Comparison of ENCODE assay signal across 18 cellular contexts in the genomic region with DNA sequence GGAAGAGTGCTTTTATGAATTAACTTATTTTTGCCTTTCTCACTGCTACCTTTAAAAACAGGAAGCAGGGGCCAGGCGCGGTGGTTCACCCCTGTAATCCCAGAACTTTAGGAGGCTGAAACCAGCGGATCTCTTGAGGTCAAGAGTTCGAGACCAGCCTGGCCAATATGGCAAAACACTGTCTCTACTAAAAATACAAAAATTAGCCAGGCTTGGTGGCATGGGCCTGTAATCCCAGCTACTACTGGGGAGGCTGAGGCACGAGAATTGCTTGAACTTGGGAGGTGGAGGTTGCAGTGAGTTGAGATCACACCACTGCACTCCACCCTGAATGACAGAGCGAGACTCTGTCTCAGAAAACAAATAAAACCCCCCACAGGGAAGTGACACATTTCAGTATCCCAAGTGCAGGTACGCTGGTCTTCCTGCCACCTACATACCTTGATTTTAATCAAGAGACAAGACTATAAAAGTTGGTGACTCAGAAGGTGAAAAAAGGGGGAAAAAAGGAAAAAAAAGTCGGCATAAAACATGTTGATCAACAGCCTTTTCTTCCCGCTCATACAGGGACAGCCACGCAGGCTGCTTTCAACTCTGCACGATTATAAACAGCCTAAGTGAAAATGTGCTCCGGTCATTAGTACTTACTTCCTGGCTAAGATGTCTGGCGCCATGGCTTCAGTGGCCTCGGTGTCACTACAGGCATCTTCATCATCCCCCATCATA. TPM values are rescaled to one million over a fixed set of nuclear protein-coding genes. Genes with fewer than 3 reads are reported as not detected.
DNase-seq lines count a peak whose midpoint lies in the region; ATAC-seq and TF ChIP-seq lines count a peak whose summit lies in the region.
"Had no signal": no experiment of that assay in that cellular context is flagged by ENCODE, and none has a peak within 500 bp of the region (broad histone marks: within the 10 kb centered on the region; RNA-seq: fewer than 3 reads in every experiment).

No MANE protein-coding gene starts in this region.

- H3K4me1 ChIP-seq in CD8-positive, alpha-beta T cell (ENCODE audit: insufficient read depth, low read length) = peaks cover 37% of the 10 kb centered on the region
- H3K4me1 ChIP-seq in OCI-LY3 (ENCODE audit: low read length) = peaks cover 39% of the 10 kb centered on the region
- H3K4me1 ChIP-seq in gastroesophageal sphincter = peaks cover 0 to 5% (median 0%) of the 10 kb centered on the region in 3 donors
- H3K4me1 ChIP-seq: foreskin keratinocyte had no signal

- H3K27me3 Mint-ChIP-seq in CD8-positive, alpha-beta T cell (ENCODE audit: low read depth) = no peaks in the 10 kb centered on the region
- no peaks in the 10 kb centered on the region for H3K27me3 Mint-ChIP-seq in activated T-helper 2 cell treated with anti-CD3 and anti-CD28 coated beads, Interferon-gamma antibody, Interleukin-2, Interleukin-4, amounts not matched to agents 10 μg/mL and 5 μg/mL and 100 μg/mL, durations not matched to agents 14 hours and 24 hours and 36 hours (ENCODE audit: low read depth)
- H3K27me3 Mint-ChIP-seq in naive thymus-derived CD8-positive, alpha-beta T cell = no peaks in the 10 kb centered on the region

- no peak overlapping the region for H3K4me3 ChIP-seq in CD8-positive, alpha-beta T cell (ENCODE audit: low read depth, low read length)
- H3K4me3 ChIP-seq in OCI-LY3 (ENCODE audit: low read length) = peak overlapping the region; percentile 42
- H3K4me3 ChIP-seq in gastroesophageal sphincter = no peak overlapping the region
- H3K4me3 ChIP-seq: GM12878, ovary, sigmoid colon, SK-N-MC had no signal

- peaks cover 62% of the 10 kb centered on the region for H3K36me3 Mint-ChIP-seq in CD8-positive, alpha-beta T cell
- peaks cover 48% of the 10 kb centered on the region for H3K36me3 Mint-ChIP-seq in activated T-helper 2 cell treated with anti-CD3 and anti-CD28 coated beads, Interferon-gamma antibody, Interleukin-2, Interleukin-4, amounts not matched to agents 10 μg/mL and 5 μg/mL and 100 μg/mL, durations not matched to agents 14 hours and 24 hours and 36 hours (ENCODE audit: low read depth)
- H3K36me3 Mint-ChIP-seq in naive thymus-derived CD8-positive, alpha-beta T cell = peaks cover 0 to 82% (median 8%) of the 10 kb centered on the region in 3 donors

- TF ChIP-seq CTCF in CD8-positive, alpha-beta T cell (IDR thresholded peaks at IDR 0.05) = no peak
- no peak for TF ChIP-seq CTCF in OCI-LY3 (IDR thresholded peaks at IDR 0.05; ENCODE audit: low read depth, low read length)
- TF ChIP-seq CTCF in gastroesophageal sphincter (IDR thresholded peaks at IDR 0.05) = no peak

- TF ChIP-seq POLR2A in gastroesophageal sphincter (IDR thresholded peaks at IDR 0.05) = no peak

- peaks cover 21% of the 10 kb centered on the region for H3K36me3 ChIP-seq in CD8-positive, alpha-beta T cell (ENCODE audit: insufficient read depth, low read length)
- H3K36me3 ChIP-seq in OCI-LY3 (replicated peaks; ENCODE audit: low read depth, low read length) (peaks cover 14% of the 10 kb centered on the region), gastroesophageal sphincter (peaks cover 0 to 42% of the 10 kb centered on the region in 2 donors)
- H3K36me3 ChIP-seq: ovary had no signal

- peak overlapping the region; percentile 23; the same call in 1 of the 2 replicates for H3K9ac ChIP-seq in OCI-LY3 (ENCODE audit: low read length)
- H3K9ac ChIP-seq: KMS-11 had no signal

- CTCF ChIA-PET in CD8-positive, alpha-beta T cell (lab: Charles Lee) = interaction anchor here (0.5 to 3.8 kb wide), 5 partner anchors 10 to 253 kb away, joined by 3 to 44 read pairs (median 23); a partner anchor contains a TSS

- TF ChIP-seq EP300 in gastroesophageal sphincter (IDR thresholded peaks at IDR 0.05) = no peak

- peaks cover 32% of the 10 kb centered on the region for H4K20me1 ChIP-seq in OCI-LY3 (ENCODE audit: insufficient read depth, low read length)

- POLR2A ChIA-PET in CD8-positive, alpha-beta T cell (lab: Charles Lee) = interaction anchor here (1.0 to 2.7 kb wide), 3 partner anchors 18 to 254 kb away, joined by 3 to 20 read pairs (median 3); a partner anchor contains a TSS
- POLR2A ChIA-PET in naive thymus-derived CD8-positive, alpha-beta T cell (lab: Charles Lee) = interaction anchor here (0.6 to 4.4 kb wide), 8 partner anchors 18 to 254 kb away, joined by 3 to 21 read pairs (median 4); a partner anchor contains a TSS

- H2AFZ ChIP-seq in OCI-LY3 (ENCODE audit: low read depth, low read length) = no peak overlapping the region

- WGBS in gastroesophageal sphincter (ENCODE audit: low coverage in 1 of 2), 2 donors = 79 to 82% methylated on average over 6 to 14 of the region's 14 CpGs

- no peaks in the 10 kb centered on the region for H3K9me3 ChIP-seq in CD8-positive, alpha-beta T cell (ENCODE audit: low read length)
- no peaks in the 10 kb centered on the region for H3K9me3 ChIP-seq in OCI-LY3 (ENCODE audit: insufficient read depth, low read length)
- no peaks in the 10 kb centered on the region for H3K9me3 ChIP-seq in gastroesophageal sphincter
- H3K9me3 ChIP-seq: ovary, sigmoid colon had no signal

- H3K27ac ChIP-seq in CD8-positive, alpha-beta T cell (ENCODE audit: low read depth, low read length) = no peak overlapping the region
- peak overlapping the region; percentile 63 for H3K27ac ChIP-seq in OCI-LY3 (ENCODE audit: low read length)
- H3K27ac ChIP-seq in gastroesophageal sphincter = no peak overlapping the region
- H3K27ac ChIP-seq: foreskin keratinocyte, KMS-11, ovary, sigmoid colon, SK-N-MC had no signal

- peaks cover 13% of the 10 kb centered on the region for H3K79me2 ChIP-seq in OCI-LY3 (ENCODE audit: low read length)

- H3K4me1 Mint-ChIP-seq in CD8-positive, alpha-beta T cell (ENCODE audit: low read depth) = peaks cover 56% of the 10 kb centered on the region
- H3K4me1 Mint-ChIP-seq in activated T-helper 2 cell treated with anti-CD3 and anti-CD28 coated beads, Interferon-gamma antibody, Interleukin-2, Interleukin-4, amounts not matched to agents 10 μg/mL and 5 μg/mL and 100 μg/mL, durations not matched to agents 14 hours and 24 hours and 36 hours (ENCODE audit: low read depth) = peaks cover 36% of the 10 kb centered on the region
- peaks cover 13 to 59% (median 56%) of the 10 kb centered on the region in 4 donors for H3K4me1 Mint-ChIP-seq in naive thymus-derived CD8-positive, alpha-beta T cell

- H3K9me3 Mint-ChIP-seq in CD8-positive, alpha-beta T cell = no peaks in the 10 kb centered on the region
- no peaks in the 10 kb centered on the region for H3K9me3 Mint-ChIP-seq in activated T-helper 2 cell treated with anti-CD3 and anti-CD28 coated beads, Interferon-gamma antibody, Interleukin-2, Interleukin-4, amounts not matched to agents 10 μg/mL and 5 μg/mL and 100 μg/mL, durations not matched to agents 14 hours and 24 hours and 36 hours
- H3K9me3 Mint-ChIP-seq in naive thymus-derived CD8-positive, alpha-beta T cell = no peaks in the 10 kb centered on the region

- no peaks in the 10 kb centered on the region for H3K27me3 ChIP-seq in CD8-positive, alpha-beta T cell (ENCODE audit: insufficient read depth, low read length)
- no peaks in the 10 kb centered on the region for H3K27me3 ChIP-seq in OCI-LY3 (ENCODE audit: low read depth, low read length)
- H3K27me3 ChIP-seq in gastroesophageal sphincter = no peaks in the 10 kb centered on the region
- H3K27me3 ChIP-seq: foreskin keratinocyte, ovary, sigmoid colon had no signal

- peak overlapping the region; percentile 86 for H3K27ac Mint-ChIP-seq in CD8-positive, alpha-beta T cell
- peak overlapping the region; percentile 90 for H3K27ac Mint-ChIP-seq in activated T-helper 2 cell treated with anti-CD3 and anti-CD28 coated beads, Interferon-gamma antibody, Interleukin-2, Interleukin-4, amounts not matched to agents 10 μg/mL and 5 μg/mL and 100 μg/mL, durations not matched to agents 14 hours and 24 hours and 36 hours
- peak overlapping the region; percentile 79 to 95 (median 88) for H3K27ac Mint-ChIP-seq in naive thymus-derived CD8-positive, alpha-beta T cell

- peak overlapping the region; percentile 74 for H3K4me2 ChIP-seq in OCI-LY3 (ENCODE audit: low read length)
- H3K4me2 ChIP-seq: KMS-11 had no signal

- DNase-seq in CD8-positive, alpha-beta T cell = peak in 2 of 7 experiments; percentile 22 to 27
- no peak for DNase-seq in activated T-helper 2 cell treated with anti-CD3 and anti-CD28 coated beads, Interferon-gamma antibody, Interleukin-2, Interleukin-4, amounts not matched to agents 10 μg/mL and 5 μg/mL and 100 μg/mL, durations not matched to agents 14 hours and 24 hours and 36 hours (ENCODE audit: low spot score)
- no peak for DNase-seq in naive thymus-derived CD8-positive, alpha-beta T cell
- no peak for DNase-seq in mesenteric fat pad (ENCODE audit: low spot score)
- no peak for DNase-seq in SIG-M5 (lab: John Stamatoyannopoulos, UW)
- DNase-seq in NCI-H774 (lab: John Stamatoyannopoulos, UW) = no peak
- DNase-seq: AML-193, foreskin keratinocyte, GDM1, ovary, sigmoid colon, trophoblast cell had no signal

- peak; percentile 76 for ATAC-seq in CD8-positive, alpha-beta T cell
- ATAC-seq in naive thymus-derived CD8-positive, alpha-beta T cell = peak; percentile 50 to 51
- no peak for ATAC-seq in gastroesophageal sphincter
- ATAC-seq: foreskin keratinocyte, GM12878 had no signal

- intact Hi-C loops in CD8-positive, alpha-beta T cell (cut with DNase I, micrococcal nuclease) = loop anchor here (2.0 to 5.0 kb wide), 4 partner anchors 18 to 852 kb away; a partner anchor contains a TSS
- intact Hi-C loops in activated T-helper 2 cell treated with anti-CD3 and anti-CD28 coated beads, Interferon-gamma antibody, Interleukin-2, Interleukin-4, amounts not matched to agents 10 μg/mL and 5 μg/mL and 100 μg/mL, durations not matched to agents 14 hours and 24 hours and 36 hours (cut with micrococcal nuclease) = loop anchor here (1.0 to 5.0 kb wide), 2 partner anchors 14 to 117 kb away; no protein-coding TSS in a partner anchor

- peak overlapping the region; percentile 42 for H3K4me3 Mint-ChIP-seq in CD8-positive, alpha-beta T cell
- peak overlapping the region; percentile 33 for H3K4me3 Mint-ChIP-seq in activated T-helper 2 cell treated with anti-CD3 and anti-CD28 coated beads, Interferon-gamma antibody, Interleukin-2, Interleukin-4, amounts not matched to agents 10 μg/mL and 5 μg/mL and 100 μg/mL, durations not matched to agents 14 hours and 24 hours and 36 hours (ENCODE audit: low read depth)
- peak overlapping the region in 9 of 10 donors; percentile 52 to 82 (median 69) for H3K4me3 Mint-ChIP-seq in naive thymus-derived CD8-positive, alpha-beta T cell

RNA-seq across cellular contexts. Expression of a gene that starts 18.8 kb away (rescaled TPM):
- 100 to 1,000 TPM; 160 to 166 TPM for total RNA-seq in CD8-positive, alpha-beta T cell
- 74.2 and 75.0 TPM in 2 replicates for total RNA-seq in activated T-helper 2 cell treated with anti-CD3 and anti-CD28 coated beads, Interferon-gamma antibody, Interleukin-2, Interleukin-4, amounts not matched to agents 10 μg/mL and 5 μg/mL and 100 μg/mL, durations not matched to agents 14 hours and 24 hours and 36 hours
- 100 to 1,000 TPM; 140 to 147 TPM for total RNA-seq in naive thymus-derived CD8-positive, alpha-beta T cell
- 100 to 1,000 TPM; 244 to 265 (median 245) TPM for polyA plus RNA-seq in naive thymus-derived CD8-positive, alpha-beta T cell
- total RNA-seq in mesenteric fat pad = 37.7 TPM
- total RNA-seq in gastroesophageal sphincter = 100 to 1,000 TPM in 1 of 4 donors, 10 to 100 TPM in 3; 63.1 to 472 (median 80.7) TPM

RNA-seq across cellular contexts. Expression of a gene that starts 59.4 kb away (rescaled TPM):
- total RNA-seq in CD8-positive, alpha-beta T cell = not detected
- 0.87 and 1.3 TPM in 2 replicates for total RNA-seq in activated T-helper 2 cell treated with anti-CD3 and anti-CD28 coated beads, Interferon-gamma antibody, Interleukin-2, Interleukin-4, amounts not matched to agents 10 μg/mL and 5 μg/mL and 100 μg/mL, durations not matched to agents 14 hours and 24 hours and 36 hours
- not detected for total RNA-seq in naive thymus-derived CD8-positive, alpha-beta T cell
- polyA plus RNA-seq in naive thymus-derived CD8-positive, alpha-beta T cell = not detected
- total RNA-seq in mesenteric fat pad (362 TPM), gastroesophageal sphincter (100 to 1,000 TPM; 123 to 541 (median 380) TPM)
- total RNA-seq: astrocyte, foreskin keratinocyte had no signal

Comparison
In these comparisons a context has a peak if more than half of its experiments do, and no peak if none do; other contexts are left out.
1. RNA of a gene that starts 59.4 kb away (total RNA-seq): 123 to 541 TPM in gastroesophageal sphincter and 362 TPM in mesenteric fat pad (single experiment); 0.87 to 1.3 TPM in activated T-helper 2 cell treated with anti-CD3 and anti-CD28 coated beads, Interferon-gamma antibody, Interleukin-2, Interleukin-4, amounts not matched to agents 10 μg/mL and 5 μg/mL and 100 μg/mL, durations not matched to agents 14 hours and 24 hours and 36 hours, not detected in CD8-positive, alpha-beta T cell and not detected in naive thymus-derived CD8-positive, alpha-beta T cell; every median in the first group is over 10 times any median in the second.
2. Peak in every context shown above with its lines, with median percentiles within 50 percentile points of each other: H3K27ac Mint-ChIP-seq and H3K4me3 Mint-ChIP-seq.